9 cellular contexts compared by ENCODE assay signal in the genomic region with DNA sequence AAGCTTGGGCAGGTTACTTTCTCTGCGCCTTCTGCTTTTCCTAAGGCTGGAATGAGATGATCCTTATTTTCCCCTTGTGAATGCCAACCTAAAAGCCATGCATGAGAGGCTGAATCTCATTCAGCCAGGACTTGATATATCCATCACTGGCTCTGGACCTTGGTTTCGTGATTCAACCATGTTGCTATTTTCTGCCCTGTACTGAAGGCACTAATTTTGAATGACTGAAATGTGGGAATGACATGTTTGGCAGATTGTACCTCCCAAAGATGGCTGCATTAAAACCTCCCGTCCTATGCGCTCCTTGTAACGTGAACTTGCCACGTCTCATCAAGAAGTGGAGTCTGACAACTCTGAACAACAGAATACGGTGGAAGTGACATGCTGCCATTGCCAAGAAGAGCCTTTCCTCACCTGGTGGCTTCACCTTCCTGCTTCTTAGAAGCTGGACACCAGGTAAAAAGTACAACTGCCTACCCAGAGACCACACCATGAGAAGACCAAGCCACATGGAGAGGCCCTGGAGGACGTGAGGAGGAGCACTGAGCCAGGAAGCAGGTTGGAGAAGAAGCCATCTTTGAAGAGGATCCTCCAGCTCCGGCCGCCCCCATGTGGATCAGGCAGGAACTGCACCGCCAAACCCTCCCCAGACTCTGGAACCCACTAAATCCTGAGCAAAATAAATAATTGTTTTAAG.
DNase-seq lines count a peak whose midpoint lies in the region; ATAC-seq and TF ChIP-seq lines count a peak whose summit lies in the region.
"Had no signal": no experiment of that assay in that cellular context is flagged by ENCODE, and none has a peak within 500 bp of the region (broad histone marks: within the 10 kb centered on the region; RNA-seq: fewer than 3 reads in every experiment).

No MANE protein-coding gene starts in this region.

- intact Hi-C loops in heart left ventricle (cut with DNase I): loop anchor here in 5 of 10 donors (2.0 to 10.0 kb wide), 4 partner anchors 51 to 291 kb away; a partner anchor contains a TSS

- TF ChIP-seq CTCF in SU-DHL-6 (IDR thresholded peaks at IDR 0.05; ENCODE audit: insufficient read depth, low read length, poor library complexity, severe bottlenecking) (peak; percentile 62), heart left ventricle (IDR thresholded peaks at IDR 0.05) (peak; percentile 66 to 88 (median 81))

- peaks cover 19% of the 10 kb centered on the region for H3K27me3 Mint-ChIP-seq in activated naive CD8-positive, alpha-beta T cell treated with anti-CD3 and anti-CD28 coated beads, Interleukin-2, amount 10 ng/mL, durations not matched to agents 7 days and 5 days

- peak overlapping the region; percentile 39 for H2AFZ ChIP-seq in SU-DHL-6 (ENCODE audit: low read depth, low read length, severe bottlenecking)

- H3K4me1 ChIP-seq in heart left ventricle: peaks cover 0 to 19% (median 0%) of the 10 kb centered on the region in 12 donors
- peaks cover 9 to 19% (median 15%) of the 10 kb centered on the region in 3 donors for H3K4me1 ChIP-seq in skeletal muscle tissue (ENCODE audit: control insufficient read depth in 3 of 3, insufficient read depth in 3 of 3, low read length in 3 of 3)

- WGBS in heart left ventricle, 4 donors: 72 to 80% (median 79%) methylated on average over 11 of the region's 11 CpGs

- H3K9me2 ChIP-seq in SU-DHL-6 (replicated peaks; ENCODE audit: insufficient read depth, low read length): no peaks in the 10 kb centered on the region

- H3K36me3 ChIP-seq in MG63 (no peaks in the 10 kb centered on the region; the same call in 1 of the 2 replicates), SU-DHL-6 (ENCODE audit: low read length) (no peaks in the 10 kb centered on the region), heart left ventricle (peaks cover 0 to 20% (median 0%) of the 10 kb centered on the region in 9 donors), skeletal muscle tissue (ENCODE audit: control insufficient read depth in 3 of 3, insufficient read depth in 3 of 3, low read length in 3 of 3) (no peaks in the 10 kb centered on the region)

- no peaks in the 10 kb centered on the region for H3K79me2 ChIP-seq in SU-DHL-6 (ENCODE audit: insufficient read depth, low read length)

- H3K9me3 Mint-ChIP-seq in activated naive CD8-positive, alpha-beta T cell treated with anti-CD3 and anti-CD28 coated beads, Interleukin-2, amount 10 ng/mL, durations not matched to agents 7 days and 5 days: no peaks in the 10 kb centered on the region

- no peaks in the 10 kb centered on the region for H3F3A ChIP-seq in SU-DHL-6 (ENCODE audit: insufficient read depth)

- H3K27me3 ChIP-seq in MG63 (no peaks in the 10 kb centered on the region), SU-DHL-6 (ENCODE audit: low read length) (no peaks in the 10 kb centered on the region), heart left ventricle (no peaks in the 10 kb centered on the region), skeletal muscle tissue (ENCODE audit: control insufficient read depth in 3 of 3, insufficient read depth in 3 of 3, low read length in 3 of 3) (no peaks in the 10 kb centered on the region)

- H3K9ac ChIP-seq in SU-DHL-6 (ENCODE audit: low read length) (no peak overlapping the region), skeletal muscle tissue (ENCODE audit: low read depth in 1 of 3, low read length in 3 of 3) (peak overlapping the region in 1 of 3 donors; percentile 15)

- POLR2A ChIA-PET in activated naive CD8-positive, alpha-beta T cell treated with anti-CD3 and anti-CD28 coated beads, Interleukin-2, amount 10 ng/mL, durations not matched to agents 7 days and 5 days (lab: Charles Lee): interaction anchor here (0.6 kb wide), 1 partner anchor 17 kb away, joined by 4 read pairs; no protein-coding TSS in a partner anchor

- H3K27ac ChIP-seq in SU-DHL-6 (ENCODE audit: low read depth, low read length): no peak overlapping the region
- H3K27ac ChIP-seq in heart left ventricle: no peak overlapping the region
- H3K27ac ChIP-seq in skeletal muscle tissue (ENCODE audit: low read depth, low read length): peak overlapping the region; percentile 52

- no peak for TF ChIP-seq POLR2A in heart left ventricle (IDR thresholded peaks at IDR 0.05)

- no peak overlapping the region for H3K4me2 ChIP-seq in SU-DHL-6 (ENCODE audit: low read depth, low read length, poor library complexity, severe bottlenecking)

- ATAC-seq in GM21529 (IDR thresholded peaks at IDR 0.05; ENCODE audit: unreplicated experiment): peak; percentile 86
- peak; percentile 86 for ATAC-seq in activated naive CD8-positive, alpha-beta T cell treated with anti-CD3 and anti-CD28 coated beads, Interleukin-2, amount 10 ng/mL, durations not matched to agents 7 days and 5 days (ENCODE audit: low read depth)
- ATAC-seq in heart left ventricle: peak; percentile 22 to 62 (median 60)
- no peak for ATAC-seq in HG02571 (IDR thresholded peaks at IDR 0.05; ENCODE audit: unreplicated experiment)

- no peaks in the 10 kb centered on the region for H4K20me1 ChIP-seq in SU-DHL-6 (ENCODE audit: low read depth, low read length)

- in situ Hi-C loops in Caki2 (cut with HindIII; ENCODE audit: low pct_unique_long_range_greater_than_20kb, low sequenced_read_pairs): no loop called here

- no peak overlapping the region for H3K4me3 ChIP-seq in MG63
- H3K4me3 ChIP-seq in SU-DHL-6 (ENCODE audit: insufficient read depth, low read length, poor library complexity, severe bottlenecking): no peak overlapping the region
- no peak overlapping the region for H3K4me3 ChIP-seq in heart left ventricle
- H3K4me3 ChIP-seq in skeletal muscle tissue (ENCODE audit: low read length in 3 of 3): peak overlapping the region in 2 of 3 donors; percentile 35 to 49

- H3K4me1 Mint-ChIP-seq in activated naive CD8-positive, alpha-beta T cell treated with anti-CD3 and anti-CD28 coated beads, Interleukin-2, amount 10 ng/mL, durations not matched to agents 7 days and 5 days: peaks cover 3% of the 10 kb centered on the region

- DNase-seq in Caki2 (ENCODE audit: low read depth) (peak; percentile 46), MG63 (peak; percentile 45), heart left ventricle (peak; percentile 34 to 81 (median 49))
- peak; percentile 82 for DNase-seq in activated naive CD8-positive, alpha-beta T cell treated with anti-CD3 and anti-CD28 coated beads, Interleukin-2, amount 10 ng/mL, durations not matched to agents 7 days and 5 days

- H3K9me3 ChIP-seq in MG63 (no peaks in the 10 kb centered on the region), SU-DHL-6 (ENCODE audit: insufficient read depth, low read length) (no peaks in the 10 kb centered on the region), heart left ventricle (no peaks in the 10 kb centered on the region), skeletal muscle tissue (ENCODE audit: control insufficient read depth in 3 of 3, low read length in 3 of 3) (no peaks in the 10 kb centered on the region)

- H3K36me3 Mint-ChIP-seq in activated naive CD8-positive, alpha-beta T cell treated with anti-CD3 and anti-CD28 coated beads, Interleukin-2, amount 10 ng/mL, durations not matched to agents 7 days and 5 days: no peaks in the 10 kb centered on the region

- no peak overlapping the region for H3K4me3 Mint-ChIP-seq in activated naive CD8-positive, alpha-beta T cell treated with anti-CD3 and anti-CD28 coated beads, Interleukin-2, amount 10 ng/mL, durations not matched to agents 7 days and 5 days
- H3K4me3 Mint-ChIP-seq: T-helper 1 cell treated with Interleukin-12 subunit alpha and Interleukin-12 subunit beta and Interleukin-4 antibody, amounts not matched to agents 30 μg/mL and 1 μg/mL, for 36 hours had no signal

- H3K27ac Mint-ChIP-seq in activated naive CD8-positive, alpha-beta T cell treated with anti-CD3 and anti-CD28 coated beads, Interleukin-2, amount 10 ng/mL, durations not matched to agents 7 days and 5 days: peak overlapping the region; percentile 69
- H3K27ac Mint-ChIP-seq: T-helper 1 cell treated with Interleukin-12 subunit alpha and Interleukin-12 subunit beta and Interleukin-4 antibody, amounts not matched to agents 30 μg/mL and 1 μg/mL, for 36 hours had no signal

Comparison
In these comparisons a context has a peak if more than half of its experiments do, and no peak if none do; other contexts are left out.
1. H3K4me3 ChIP-seq: peak in skeletal muscle tissue (2 of 3); none in MG63 (single experiment), SU-DHL-6 (single experiment) and heart left ventricle (0 of 12).
2. Peak in every context shown above with its lines, with median percentiles within 50 percentile points of each other: DNase-seq.